In genomic region chr20:17762873-17763557, GRCh38 we compare ENCODE assay signal across 1 cellular context.
A peak's percentile ranks its signal among the peaks of the same experiment; 100 is the strongest.
TF ChIP-seq lines count a peak whose summit lies in the region.

No MANE protein-coding gene starts in this region.

TF ChIP-seq in HCT116, 20 proteins besides CTCF, POLR2A, EP300 and RAD21:
- no peak for TF ChIP-seq ZFX (IDR thresholded peaks at IDR 0.05)
- peak; percentile 33; the same call in 1 of the 2 replicates for TF ChIP-seq SP1 (IDR thresholded peaks at IDR 0.05; ENCODE audit: low read depth)
